In genomic region chr16:57600952-57601580, GRCh38 we compare ENCODE assay signal across 10 cellular contexts. TPM values are rescaled to one million over a fixed set of nuclear protein-coding genes. Genes with fewer than 3 reads are reported as not detected.
DNase-seq lines count a peak whose midpoint lies in the region; ATAC-seq and TF ChIP-seq lines count a peak whose summit lies in the region.
"Had no signal": no experiment of that assay in that cellular context is flagged by ENCODE, and none has a peak within 500 bp of the region (broad histone marks: within the 10 kb centered on the region; RNA-seq: fewer than 3 reads in every experiment).

No MANE protein-coding gene starts in this region.

- DNase-seq in stimulated activated naive CD8-positive, alpha-beta T cell treated with anti-CD3 and anti-CD28 coated beads, Interleukin-15, Interleukin-2, amounts not matched to agents 100 U/mL and 50 U/mL, for 24 hours: no peak
- DNase-seq in activated CD8-positive, alpha-beta memory T cell treated with anti-CD3 and anti-CD28 coated beads, Interleukin-2, amount 50 U/mL, for 48 hours: peak; percentile 50
- DNase-seq in vagina (ENCODE audit: extremely low spot score in 2 of 2) (peak; percentile 9 to 56), superior temporal gyrus (ENCODE audit: extremely low spot score) (no peak), Calu3 (no peak), Kasumi-1 (lab: John Stamatoyannopoulos, UW) (no peak)

- intact Hi-C loops in vagina (cut with DNase I) (no loop called here), Calu3 (cut with micrococcal nuclease; ENCODE audit: unreplicated experiment) (loop anchor here (1.0 kb wide), 2 partner anchors 22 to 48 kb away; no protein-coding TSS in a partner anchor)

- peak overlapping the region; percentile 5 for H3K4me3 Mint-ChIP-seq in stimulated activated naive CD8-positive, alpha-beta T cell treated with anti-CD3 and anti-CD28 coated beads, Interleukin-15, Interleukin-2, amounts not matched to agents 100 ng/mL and 50 ng/mL, for 24 hours
- no peak overlapping the region for H3K4me3 Mint-ChIP-seq in Calu3 (ENCODE audit: low read depth, unreplicated experiment)

- CTCF ChIA-PET in Calu3 (lab: Charles Lee): interaction anchor here (0.6 to 4.1 kb wide), 9 partner anchors 9 to 116 kb away, joined by 3 to 25 read pairs (median 7); partner anchors contain the start of gene ADGRG1

- H3K9me3 ChIP-seq in muscle layer of duodenum (ENCODE audit: control insufficient read depth in 1 of 2, low read length in 2 of 2) (peaks cover 0 to 4% of the 10 kb centered on the region in 2 donors), vagina (no peaks in the 10 kb centered on the region)

- peaks cover 8% of the 10 kb centered on the region for H3K9me3 Mint-ChIP-seq in stimulated activated naive CD8-positive, alpha-beta T cell treated with anti-CD3 and anti-CD28 coated beads, Interleukin-15, Interleukin-2, amounts not matched to agents 100 ng/mL and 50 ng/mL, for 24 hours
- no peaks in the 10 kb centered on the region for H3K9me3 Mint-ChIP-seq in Calu3 (ENCODE audit: low read depth, unreplicated experiment)

- H3K27me3 Mint-ChIP-seq in stimulated activated naive CD8-positive, alpha-beta T cell treated with anti-CD3 and anti-CD28 coated beads, Interleukin-15, Interleukin-2, amounts not matched to agents 100 ng/mL and 50 ng/mL, for 24 hours: no peaks in the 10 kb centered on the region
- H3K27me3 Mint-ChIP-seq in Calu3 (ENCODE audit: unreplicated experiment): peaks cover 14% of the 10 kb centered on the region

- peak overlapping the region; percentile 96 for H3K27ac Mint-ChIP-seq in stimulated activated naive CD8-positive, alpha-beta T cell treated with anti-CD3 and anti-CD28 coated beads, Interleukin-15, Interleukin-2, amounts not matched to agents 100 ng/mL and 50 ng/mL, for 24 hours
- H3K27ac Mint-ChIP-seq in Calu3 (ENCODE audit: unreplicated experiment): no peak overlapping the region

- H3K4me1 ChIP-seq in muscle layer of duodenum (ENCODE audit: control insufficient read depth in 1 of 2, insufficient read depth in 2 of 2, low read length in 2 of 2) (no peaks in the 10 kb centered on the region), vagina (no peaks in the 10 kb centered on the region)

- H3K4me3 ChIP-seq in muscle layer of duodenum (ENCODE audit: low read depth in 1 of 2, low read length in 2 of 2) (no peak overlapping the region), vagina (no peak overlapping the region)

- H3K36me3 ChIP-seq in muscle layer of duodenum (ENCODE audit: control insufficient read depth in 1 of 2, insufficient read depth in 2 of 2, low read length in 2 of 2) (no peaks in the 10 kb centered on the region), vagina (no peaks in the 10 kb centered on the region)

- H3K27ac ChIP-seq in muscle layer of duodenum (ENCODE audit: low read length) (peak overlapping the region; percentile 45), vagina (no peak overlapping the region)

- TF ChIP-seq POLR2A in vagina (IDR thresholded peaks at IDR 0.05): no peak

- H3K27me3 ChIP-seq in muscle layer of duodenum (ENCODE audit: low read depth, low read length) (peaks cover 5% of the 10 kb centered on the region), vagina (no peaks in the 10 kb centered on the region)

- no peak for TF ChIP-seq CTCF in vagina (IDR thresholded peaks at IDR 0.05)
- no peak for TF ChIP-seq CTCF in Calu3 (IDR thresholded peaks at IDR 0.05; ENCODE audit: unreplicated experiment)

- H3K36me3 Mint-ChIP-seq in stimulated activated naive CD8-positive, alpha-beta T cell treated with anti-CD3 and anti-CD28 coated beads, Interleukin-15, Interleukin-2, amounts not matched to agents 100 ng/mL and 50 ng/mL, for 24 hours (ENCODE audit: low read depth): peaks cover 14% of the 10 kb centered on the region
- H3K36me3 Mint-ChIP-seq in Calu3 (ENCODE audit: insufficient read depth, unreplicated experiment): no peaks in the 10 kb centered on the region

- peaks cover 62% of the 10 kb centered on the region for H3K4me1 Mint-ChIP-seq in stimulated activated naive CD8-positive, alpha-beta T cell treated with anti-CD3 and anti-CD28 coated beads, Interleukin-15, Interleukin-2, amounts not matched to agents 100 ng/mL and 50 ng/mL, for 24 hours (ENCODE audit: low read depth)
- no peaks in the 10 kb centered on the region for H3K4me1 Mint-ChIP-seq in Calu3 (ENCODE audit: low read depth, unreplicated experiment)

- no TSS peak for BruUV-seq in Calu3 (replicated peaks; lab: Mats Ljungman, UMichigan)

- ATAC-seq in stimulated activated naive CD8-positive, alpha-beta T cell treated with anti-CD3 and anti-CD28 coated beads, Interleukin-15, Interleukin-2, amounts not matched to agents 100 U/mL and 50 U/mL, for 24 hours: no peak

RNA-seq across cellular contexts. Expression of gene ADGRG1, which starts 27.4 kb away (rescaled TPM):
- total RNA-seq in vagina (97.7 TPM), Calu3 (2022) (269 and 278 TPM in 2 replicates)
- total RNA-seq: OCI-LY7 had no signal

RNA-seq across cellular contexts. Expression of gene ADGRG5, which starts 58.6 kb away (rescaled TPM):
- 2.2 TPM for total RNA-seq in vagina
- total RNA-seq in Calu3 (2022): 0.85 and 1.5 TPM in 2 replicates
- total RNA-seq: MCF 10A had no signal

Comparison
In these comparisons a context has a peak if more than half of its experiments do, and no peak if none do; other contexts are left out.
1. DNase-seq: peak in activated CD8-positive, alpha-beta memory T cell treated with anti-CD3 and anti-CD28 coated beads, Interleukin-2, amount 50 U/mL, for 48 hours (single experiment) and vagina (2 of 2); none in stimulated activated naive CD8-positive, alpha-beta T cell treated with anti-CD3 and anti-CD28 coated beads, Interleukin-15, Interleukin-2, amounts not matched to agents 100 U/mL and 50 U/mL, for 24 hours (single experiment), superior temporal gyrus (single experiment), Calu3 (single experiment) and Kasumi-1 (0 of 2).